8 cellular contexts compared by ENCODE assay signal in the genomic region with DNA sequence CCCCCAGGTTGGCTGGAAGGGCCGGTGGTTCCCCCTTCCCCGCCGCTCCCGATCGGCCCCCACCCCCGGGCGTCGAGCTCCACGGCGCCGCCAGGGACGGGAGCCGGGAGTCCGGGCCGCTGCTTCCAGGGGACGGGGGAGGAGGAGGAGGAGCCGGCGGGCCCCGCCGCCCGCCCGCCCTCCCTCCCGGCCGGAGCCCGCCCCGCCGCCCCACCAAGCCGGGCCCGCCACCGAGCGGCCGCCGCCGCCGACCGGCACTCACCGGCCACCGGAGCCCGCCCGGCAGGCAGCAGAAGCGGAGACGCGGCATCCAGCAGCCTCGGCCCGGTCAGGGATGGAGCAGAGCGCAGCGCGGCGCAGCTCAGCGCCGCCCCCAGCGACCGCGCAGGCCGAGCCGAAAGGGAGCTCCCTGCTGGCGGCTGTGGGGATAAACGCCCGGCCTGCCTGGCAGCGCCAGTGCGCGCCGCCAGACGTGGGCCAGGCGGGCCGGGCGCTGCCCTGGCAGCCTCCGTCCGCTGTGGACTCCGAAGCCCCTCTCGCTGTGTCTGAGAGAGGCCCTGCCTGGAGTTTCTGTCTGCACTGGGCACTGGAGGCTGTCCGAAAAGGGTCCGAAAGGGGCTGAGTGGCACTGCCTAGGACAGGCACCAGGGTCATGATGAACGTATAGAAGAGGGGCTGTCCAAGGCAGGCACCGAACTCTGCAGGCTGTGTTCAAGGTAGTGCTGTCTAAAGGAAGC. TPM values are rescaled to one million over a fixed set of nuclear protein-coding genes. Genes with fewer than 3 reads are reported as not detected.
DNase-seq lines count a peak whose midpoint lies in the region; TF ChIP-seq lines count a peak whose summit lies in the region.

A gene with protein sequence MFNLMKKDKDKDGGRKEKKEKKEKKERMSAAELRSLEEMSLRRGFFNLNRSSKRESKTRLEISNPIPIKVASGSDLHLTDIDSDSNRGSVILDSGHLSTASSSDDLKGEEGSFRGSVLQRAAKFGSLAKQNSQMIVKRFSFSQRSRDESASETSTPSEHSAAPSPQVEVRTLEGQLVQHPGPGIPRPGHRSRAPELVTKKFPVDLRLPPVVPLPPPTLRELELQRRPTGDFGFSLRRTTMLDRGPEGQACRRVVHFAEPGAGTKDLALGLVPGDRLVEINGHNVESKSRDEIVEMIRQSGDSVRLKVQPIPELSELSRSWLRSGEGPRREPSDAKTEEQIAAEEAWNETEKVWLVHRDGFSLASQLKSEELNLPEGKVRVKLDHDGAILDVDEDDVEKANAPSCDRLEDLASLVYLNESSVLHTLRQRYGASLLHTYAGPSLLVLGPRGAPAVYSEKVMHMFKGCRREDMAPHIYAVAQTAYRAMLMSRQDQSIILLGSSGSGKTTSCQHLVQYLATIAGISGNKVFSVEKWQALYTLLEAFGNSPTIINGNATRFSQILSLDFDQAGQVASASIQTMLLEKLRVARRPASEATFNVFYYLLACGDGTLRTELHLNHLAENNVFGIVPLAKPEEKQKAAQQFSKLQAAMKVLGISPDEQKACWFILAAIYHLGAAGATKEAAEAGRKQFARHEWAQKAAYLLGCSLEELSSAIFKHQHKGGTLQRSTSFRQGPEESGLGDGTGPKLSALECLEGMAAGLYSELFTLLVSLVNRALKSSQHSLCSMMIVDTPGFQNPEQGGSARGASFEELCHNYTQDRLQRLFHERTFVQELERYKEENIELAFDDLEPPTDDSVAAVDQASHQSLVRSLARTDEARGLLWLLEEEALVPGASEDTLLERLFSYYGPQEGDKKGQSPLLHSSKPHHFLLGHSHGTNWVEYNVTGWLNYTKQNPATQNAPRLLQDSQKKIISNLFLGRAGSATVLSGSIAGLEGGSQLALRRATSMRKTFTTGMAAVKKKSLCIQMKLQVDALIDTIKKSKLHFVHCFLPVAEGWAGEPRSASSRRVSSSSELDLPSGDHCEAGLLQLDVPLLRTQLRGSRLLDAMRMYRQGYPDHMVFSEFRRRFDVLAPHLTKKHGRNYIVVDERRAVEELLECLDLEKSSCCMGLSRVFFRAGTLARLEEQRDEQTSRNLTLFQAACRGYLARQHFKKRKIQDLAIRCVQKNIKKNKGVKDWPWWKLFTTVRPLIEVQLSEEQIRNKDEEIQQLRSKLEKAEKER (N-terminal part only) (minus strand): TSS at position 348 of the 737 bp plus-strand sequence. CDS start 13,458 bp downstream, outside the sequence.

- in situ Hi-C loops in GM23248 (cut with MboI) = no loop called here

- peak within 1 kb of the TSS; percentile 61 for H3K4me3 Mint-ChIP-seq in activated naive CD8-positive, alpha-beta T cell

- DNase-seq in GM23248 (peak; percentile 93), LoVo (ENCODE audit: low spot score) (peak; percentile 86), SKM-1 treated with dmso at 0.1 percent for 144 hours (lab: John Stamatoyannopoulos, UW; ENCODE audit: unreplicated experiment) (peak; percentile 83), head of caudate nucleus (peak in 41 of 42 donors; percentile 60 to 93 (median 86)), ovary (peak; percentile 74 to 87 (median 80))

- peak; percentile 39 for TF ChIP-seq POLR2A in ovary (IDR thresholded peaks at IDR 0.05)

- H3K4me2 ChIP-seq in DOHH2 (ENCODE audit: low read length) = peak within 1 kb of the TSS; percentile 80
- peak within 1 kb of the TSS; percentile 76 for H3K4me2 ChIP-seq in GM23248 (ENCODE audit: unreplicated experiment)

- WGBS in GM23248 (ENCODE audit: low coverage in 1 of 2, low lambda C conversion rate in 2 of 2, missing lambda C conversion rate in 2 of 2), 2 experiments = 0 to 1% methylated on average over 43 to 60 of the region's 75 CpGs
- WGBS in ovary, 3 donors = 1 to 3% (median 2%) methylated on average over 16 to 75 of the region's 75 CpGs
- WGBS in thymus = 2% methylated on average over 75 of the region's 75 CpGs

- intact Hi-C loops in head of caudate nucleus (cut with DNase I) (loop anchor here (5.0 kb wide), 1 partner anchor 33 kb away; no protein-coding TSS in a partner anchor), ovary (cut with DNase I) (loop anchor here in 1 of 4 donors (2.0 kb wide), 1 partner anchor 29 kb away; no protein-coding TSS in a partner anchor)

- H3K9ac ChIP-seq in GM23248 = peak within 1 kb of the TSS; percentile 68

- no peak for TF ChIP-seq EP300 in ovary (IDR thresholded peaks at IDR 0.05)

- H3K9me3 Mint-ChIP-seq in activated naive CD8-positive, alpha-beta T cell (ENCODE audit: low read depth) = no peaks in the 10 kb centered on the region

- H4K20me1 ChIP-seq in DOHH2 (ENCODE audit: control insufficient read depth, insufficient read depth, low read depth, low read length) = no peaks in the 10 kb centered on the region
- H4K20me1 ChIP-seq in GM23248 (ENCODE audit: insufficient read depth) = no peaks in the 10 kb centered on the region

- TF ChIP-seq CTCF in DOHH2 (IDR thresholded peaks at IDR 0.05; ENCODE audit: low read depth, low read length, poor library complexity, severe bottlenecking) (peak; percentile 81), ovary (IDR thresholded peaks at IDR 0.05) (peak; percentile 70 to 97 (median 94))

- H3K27me3 Mint-ChIP-seq in activated naive CD8-positive, alpha-beta T cell = no peaks in the 10 kb centered on the region

- no peaks in the 10 kb centered on the region for H3K9me3 ChIP-seq in DOHH2 (ENCODE audit: control insufficient read depth, insufficient read depth, low read length)
- no peaks in the 10 kb centered on the region for H3K9me3 ChIP-seq in GM23248 (ENCODE audit: low read depth)
- H3K9me3 ChIP-seq in ovary = no peaks in the 10 kb centered on the region
- H3K9me3 ChIP-seq in thymus (ENCODE audit: control insufficient read depth) = no peaks in the 10 kb centered on the region

- H3K27me3 ChIP-seq in DOHH2 (ENCODE audit: control insufficient read depth, low read length) (no peaks in the 10 kb centered on the region), GM23248 (replicated peaks; ENCODE audit: insufficient read depth) (no peaks in the 10 kb centered on the region), ovary (no peaks in the 10 kb centered on the region), thymus (ENCODE audit: control insufficient read depth, insufficient read depth) (no peaks in the 10 kb centered on the region)

- 0 out of 2 replicates have a peak, but pooled peaks cover 2% of the 10 kb centered on the region for H3F3A ChIP-seq in DOHH2 (ENCODE audit: control insufficient read depth, insufficient read depth)
- peaks cover 5% of the 10 kb centered on the region; the same call in 1 of the 2 replicates for H3F3A ChIP-seq in GM23248 (ENCODE audit: insufficient read depth)

- H3K4me1 ChIP-seq in DOHH2 (ENCODE audit: control insufficient read depth, low read length) = peaks cover 47% of the 10 kb centered on the region
- H3K4me1 ChIP-seq in GM23248 (ENCODE audit: insufficient read depth) = peaks cover 11% of the 10 kb centered on the region; the same call in 1 of the 2 replicates
- H3K4me1 ChIP-seq in ovary (ENCODE audit: insufficient read depth) = peaks cover 21% of the 10 kb centered on the region
- peaks cover 15% of the 10 kb centered on the region for H3K4me1 ChIP-seq in thymus (ENCODE audit: control insufficient read depth, insufficient read depth, low read length)

- H3K4me1 Mint-ChIP-seq in activated naive CD8-positive, alpha-beta T cell (ENCODE audit: low read depth) = peaks cover 20% of the 10 kb centered on the region

- peaks cover 20% of the 10 kb centered on the region for H3K79me2 ChIP-seq in DOHH2 (ENCODE audit: control insufficient read depth, low read length)
- H3K79me2 ChIP-seq in GM23248 (ENCODE audit: insufficient read depth) = peaks cover 27% of the 10 kb centered on the region; the same call in 1 of the 2 replicates

- H3K4me3 ChIP-seq in DOHH2 (ENCODE audit: low read length) (peak within 1 kb of the TSS; percentile 68), GM23248 (peak within 1 kb of the TSS; percentile 74), ovary (peak within 1 kb of the TSS; percentile 71), thymus (ENCODE audit: low read length) (peak within 1 kb of the TSS; percentile 78)

- H3K9me2 ChIP-seq in DOHH2 (replicated peaks; ENCODE audit: control insufficient read depth, low read length) (no peaks in the 10 kb centered on the region), GM23248 (ENCODE audit: insufficient read depth) (no peaks in the 10 kb centered on the region)

- no peak within 1 kb of the TSS for H3K27ac Mint-ChIP-seq in activated naive CD8-positive, alpha-beta T cell

- H2AFZ ChIP-seq in GM23248 = peak within 1 kb of the TSS; percentile 95

- peaks cover 5% of the 10 kb centered on the region for H3K36me3 Mint-ChIP-seq in activated naive CD8-positive, alpha-beta T cell

- no peak within 1 kb of the TSS for H3K27ac ChIP-seq in DOHH2 (ENCODE audit: low read depth, low read length)
- no peak within 1 kb of the TSS for H3K27ac ChIP-seq in GM23248
- peak within 1 kb of the TSS; percentile 74 to 78 for H3K27ac ChIP-seq in ovary
- H3K27ac ChIP-seq in thymus (ENCODE audit: low read depth) = peak within 1 kb of the TSS; percentile 52

- H3K36me3 ChIP-seq in DOHH2 (ENCODE audit: control insufficient read depth, low read length) (no peaks in the 10 kb centered on the region), GM23248 (ENCODE audit: low read depth) (no peaks in the 10 kb centered on the region), ovary (no peaks in the 10 kb centered on the region), thymus (ENCODE audit: control insufficient read depth, insufficient read depth) (no peaks in the 10 kb centered on the region)

RNA-seq across cellular contexts. Expression of the gene that starts here (rescaled TPM):
- 30.5 and 33.9 TPM in 2 replicates for total RNA-seq in GM23248 (2014; rRNA removed; shearing (Covaris generic))
- polyA plus RNA-seq in GM23248 (2016; fragmentation: Nextera tagmentation; extraction: Ambion mirVana) = 12.6 and 16.0 TPM in 2 replicates
- total RNA-seq in ovary = 10 to 100 TPM; 23.0 to 53.9 (median 35.3) TPM
- polyA plus RNA-seq in ovary = 10 to 100 TPM; 24.2 to 30.9 TPM
- polyA plus RNA-seq in thymus = 52.8 TPM

Comparison
In these comparisons a context has a peak if more than half of its experiments do, and no peak if none do; other contexts are left out.
1. H3K27ac ChIP-seq: peak in ovary (2 of 2) and thymus (single experiment); none in DOHH2 (single experiment) and GM23248 (single experiment).
2. Peak in every context shown above with its lines, with median percentiles within 50 percentile points of each other: H3K4me3 ChIP-seq and DNase-seq.